Comparison of ENCODE assay signal across 1 cellular context in genomic region chr20:10429443-10429981, GRCh38.
A peak's percentile ranks its signal among the peaks of the same experiment; 100 is the strongest.
TF ChIP-seq lines count a peak whose summit lies in the region.

No MANE protein-coding gene starts in this region.

TF ChIP-seq in HepG2, 621 proteins besides CTCF, POLR2A, EP300 and RAD21 (continued from another document):
- TF ChIP-seq, protein P1, sequence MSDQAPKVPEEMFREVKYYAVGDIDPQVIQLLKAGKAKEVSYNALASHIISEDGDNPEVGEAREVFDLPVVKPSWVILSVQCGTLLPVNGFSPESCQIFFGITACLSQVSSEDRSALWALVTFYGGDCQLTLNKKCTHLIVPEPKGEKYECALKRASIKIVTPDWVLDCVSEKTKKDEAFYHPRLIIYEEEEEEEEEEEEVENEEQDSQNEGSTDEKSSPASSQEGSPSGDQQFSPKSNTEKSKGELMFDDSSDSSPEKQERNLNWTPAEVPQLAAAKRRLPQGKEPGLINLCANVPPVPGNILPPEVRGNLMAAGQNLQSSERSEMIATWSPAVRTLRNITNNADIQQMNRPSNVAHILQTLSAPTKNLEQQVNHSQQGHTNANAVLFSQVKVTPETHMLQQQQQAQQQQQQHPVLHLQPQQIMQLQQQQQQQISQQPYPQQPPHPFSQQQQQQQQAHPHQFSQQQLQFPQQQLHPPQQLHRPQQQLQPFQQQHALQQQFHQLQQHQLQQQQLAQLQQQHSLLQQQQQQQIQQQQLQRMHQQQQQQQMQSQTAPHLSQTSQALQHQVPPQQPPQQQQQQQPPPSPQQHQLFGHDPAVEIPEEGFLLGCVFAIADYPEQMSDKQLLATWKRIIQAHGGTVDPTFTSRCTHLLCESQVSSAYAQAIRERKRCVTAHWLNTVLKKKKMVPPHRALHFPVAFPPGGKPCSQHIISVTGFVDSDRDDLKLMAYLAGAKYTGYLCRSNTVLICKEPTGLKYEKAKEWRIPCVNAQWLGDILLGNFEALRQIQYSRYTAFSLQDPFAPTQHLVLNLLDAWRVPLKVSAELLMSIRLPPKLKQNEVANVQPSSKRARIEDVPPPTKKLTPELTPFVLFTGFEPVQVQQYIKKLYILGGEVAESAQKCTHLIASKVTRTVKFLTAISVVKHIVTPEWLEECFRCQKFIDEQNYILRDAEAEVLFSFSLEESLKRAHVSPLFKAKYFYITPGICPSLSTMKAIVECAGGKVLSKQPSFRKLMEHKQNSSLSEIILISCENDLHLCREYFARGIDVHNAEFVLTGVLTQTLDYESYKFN (CRISPR knock-in tag; conservative IDR thresholded peaks at IDR 0.05): peak; percentile 86
- TF ChIP-seq ZFP1 (CRISPR knock-in tag; IDR thresholded peaks at IDR 0.05) (peak; percentile 33; the same call in 1 of the 2 replicates), FLYWCH1 (CRISPR knock-in tag; IDR thresholded peaks at IDR 0.05) (no peak), ZSCAN9 (CRISPR knock-in tag; IDR thresholded peaks at IDR 0.05; ENCODE audit: borderline replicate concordance) (0 out of 2 replicates have a peak, but pooled peaks have one; percentile 50), ZNF709 (CRISPR knock-in tag; IDR thresholded peaks at IDR 0.05) (peak; percentile 52; the same call in 1 of the 2 replicates), CHCHD3 (CRISPR knock-in tag; IDR thresholded peaks at IDR 0.05) (no peak), IRF2 (CRISPR knock-in tag; IDR thresholded peaks at IDR 0.05) (peak; percentile 60; the same call in 1 of the 2 replicates), SP5 (CRISPR knock-in tag; IDR thresholded peaks at IDR 0.05; ENCODE audit: borderline replicate concordance, low read depth) (peak; percentile 75)
